18 cellular contexts compared by ENCODE assay signal in genomic region chr6:7264686-7265384, GRCh38. TPM values are rescaled to one million over a fixed set of nuclear protein-coding genes. Genes with fewer than 3 reads are reported as not detected.
A peak's percentile ranks its signal among the peaks of the same experiment; 100 is the strongest.
DNase-seq lines count a peak whose midpoint lies in the region; ATAC-seq, FAIRE-seq and TF ChIP-seq lines count a peak whose summit lies in the region.
"Had no signal": no experiment of that assay in that cellular context is flagged by ENCODE, and none has a peak within 500 bp of the region (broad histone marks: within the 10 kb centered on the region; RNA-seq: fewer than 3 reads in every experiment).

No MANE protein-coding gene starts in this region.

- H2BK120ac ChIP-seq in H1 (replicated peaks; ENCODE audit: low read depth, low read length): no peak overlapping the region

- H3K27ac ChIP-seq in CD4-positive, alpha-beta T cell (ENCODE audit: low read depth, low read length): no peak overlapping the region
- H3K27ac ChIP-seq in H1 (ENCODE audit: low read depth, low read length) (no peak overlapping the region), sigmoid colon (no peak overlapping the region)
- H3K27ac ChIP-seq: HL-60 had no signal

- H3K23me2 ChIP-seq in H1 (ENCODE audit: low read depth, low read length): peaks cover 14% of the 10 kb centered on the region

- H2AK5ac ChIP-seq in H1 (ENCODE audit: low read depth, low read length): no peak overlapping the region

- no peak overlapping the region for H3K4ac ChIP-seq in H1 (replicated peaks; ENCODE audit: insufficient read length, low read depth, low read length)

- intact Hi-C loops in CD4-positive, alpha-beta T cell (cut with DNase I, micrococcal nuclease): no loop called here
- intact Hi-C loops in sigmoid colon (cut with DNase I): no loop called here

- H2AFZ ChIP-seq in H1 (ENCODE audit: low read length): no peak overlapping the region

- no peaks in the 10 kb centered on the region for H3K79me1 ChIP-seq in H1 (ENCODE audit: low read depth, low read length)

- H3K36me3 Mint-ChIP-seq in CD4-positive, alpha-beta T cell (ENCODE audit: low read depth): no peaks in the 10 kb centered on the region

- no peaks in the 10 kb centered on the region for H3K9me3 Mint-ChIP-seq in CD4-positive, alpha-beta T cell

- 88% methylated on average over 16 of the region's 17 CpGs; no CpG with 5 or more reads in 1 of the 2 experiments for WGBS in H1 (ENCODE audit: extremely low coverage in 1 of 2, insufficient coverage in 1 of 2, insufficient read length in 1 of 2, insufficient replicate concordance in 2 of 2, low coverage in 1 of 2, low lambda C conversion rate in 2 of 2, missing lambda C conversion rate in 1 of 2), 2 experiments
- WGBS in sigmoid colon, 2 donors: 78 to 87% methylated on average over 17 of the region's 17 CpGs

- H3K4me3 Mint-ChIP-seq in CD4-positive, alpha-beta T cell: peak overlapping the region; percentile 1

- H3K27me3 ChIP-seq in CD4-positive, alpha-beta T cell (ENCODE audit: control insufficient read depth, insufficient read depth, low read length): no peaks in the 10 kb centered on the region
- no peaks in the 10 kb centered on the region for H3K27me3 ChIP-seq in H1 (replicated peaks in 1 of 4; ENCODE audit: control insufficient read depth in 3 of 4, extremely low read depth in 1 of 4, insufficient read depth in 3 of 4, low read length in 3 of 4)
- no peaks in the 10 kb centered on the region for H3K27me3 ChIP-seq in sigmoid colon

- FAIRE-seq in H1 (lab: Jason Lieb, UNC): no peak

- no peak overlapping the region for H3K9ac ChIP-seq in H1 (replicated peaks in 1 of 4; ENCODE audit: extremely low read depth in 1 of 4, low read depth in 3 of 4, low read length in 3 of 4)

- peaks cover 20% of the 10 kb centered on the region for H3K4me1 Mint-ChIP-seq in CD4-positive, alpha-beta T cell (ENCODE audit: low read depth)

- H4K5ac ChIP-seq in H1 (ENCODE audit: insufficient read length, low read depth, low read length): no peak overlapping the region

- H2BK15ac ChIP-seq in H1 (ENCODE audit: low read length): peak overlapping the region; percentile 61; the same call in 1 of the 2 replicates

- H3K9me3 ChIP-seq in CD4-positive, alpha-beta T cell (ENCODE audit: control insufficient read depth, low read length): no peaks in the 10 kb centered on the region
- no peaks in the 10 kb centered on the region for H3K9me3 ChIP-seq in H1 (ENCODE audit: insufficient read depth in 2 of 2, low read depth in 1 of 2, low read length in 1 of 2)
- no peaks in the 10 kb centered on the region for H3K9me3 ChIP-seq in sigmoid colon

- H3K18ac ChIP-seq in H1 (ENCODE audit: extremely low read depth, low read length): no peak overlapping the region

- DNase-seq in CD4-positive, alpha-beta T cell: no peak
- peak; percentile 21 for DNase-seq in D341Med (ENCODE audit: low spot score)
- DNase-seq in H1 (ENCODE audit: low read depth in 1 of 2, low spot score in 2 of 2): no peak
- peak; percentile 39 for DNase-seq in sigmoid colon
- no peak for DNase-seq in COR-L47 (lab: John Stamatoyannopoulos, UW)
- DNase-seq in NCI-H1694 treated with DMSO at 0.1 percent for 48 hours (lab: John Stamatoyannopoulos, UW): no peak
- DNase-seq: Calu3; CD4-positive, CD25-positive, alpha-beta regulatory T cell; DMS79; MV-4-11; NCI-H1417; NCI-H1930; NCI-H446; NCI-H69; OCI-M1; RPMI8226 had no signal

- ATAC-seq in CD4-positive, alpha-beta T cell (ENCODE audit: poor library complexity): no peak
- no peak for ATAC-seq in GM18858 (IDR thresholded peaks at IDR 0.05; ENCODE audit: unreplicated experiment)

- peaks cover 0 to 16% (median 11%) of the 10 kb centered on the region in 4 experiments; a peak in 6 of 7 replicates for H3K4me1 ChIP-seq in H1 (replicated peaks in 1 of 4; ENCODE audit: control insufficient read depth in 3 of 4, insufficient read depth in 4 of 4, low read length in 3 of 4)
- peaks cover 0 to 22% (median 9%) of the 10 kb centered on the region in 4 donors for H3K4me1 ChIP-seq in sigmoid colon

- H3K79me2 ChIP-seq in H1 (ENCODE audit: control insufficient read depth in 1 of 2, insufficient read depth in 2 of 2, low read length in 2 of 2): no peaks in the 10 kb centered on the region

- no peak overlapping the region for H4K91ac ChIP-seq in H1 (replicated peaks; ENCODE audit: insufficient read length, low read length)

- peaks cover 19% of the 10 kb centered on the region for H3K27me3 Mint-ChIP-seq in CD4-positive, alpha-beta T cell

- no peak overlapping the region for H3K27ac Mint-ChIP-seq in CD4-positive, alpha-beta T cell
- H3K27ac Mint-ChIP-seq: CD4-positive, CD25-positive, alpha-beta regulatory T cell had no signal

- POLR2A ChIA-PET in CD4-positive, alpha-beta T cell (lab: Charles Lee): no interaction called here
- POLR2A ChIA-PET in H1 (lab: Charles Lee; ENCODE audit: partially characterized antibody): interaction anchor here (1.4 kb wide), 1 partner anchor 11 kb away, joined by 5 read pairs; no protein-coding TSS in a partner anchor

- H3K14ac ChIP-seq in H1 (ENCODE audit: insufficient read length): no peak overlapping the region

- H2BK12ac ChIP-seq in H1 (ENCODE audit: low read depth, low read length): no peak overlapping the region

- TF ChIP-seq POLR2A in H1 (IDR thresholded peaks at IDR 0.05; ENCODE audit: control extremely low read depth in 1 of 2, low read depth in 2 of 2, low read length in 2 of 2) (no peak), sigmoid colon (IDR thresholded peaks at IDR 0.05) (no peak)

- no peak overlapping the region for H3K4me2 ChIP-seq in H1 (ENCODE audit: insufficient read depth in 1 of 2, low read depth in 2 of 2, low read length in 2 of 2)

- no peak overlapping the region for H3K56ac ChIP-seq in H1 (replicated peaks; ENCODE audit: insufficient read length, low read depth, low read length)

- no peak overlapping the region for H2BK20ac ChIP-seq in H1 (ENCODE audit: low read length)

- no peak overlapping the region; the same call in 1 of the 2 replicates for H4K8ac ChIP-seq in H1 (ENCODE audit: extremely low read depth, insufficient read depth, low read length)

- TF ChIP-seq EP300 in H1 (IDR thresholded peaks at IDR 0.05; ENCODE audit: borderline replicate concordance in 1 of 2, low read depth in 2 of 2, low read length in 2 of 2) (no peak), sigmoid colon (IDR thresholded peaks at IDR 0.05) (no peak)

- H3K23ac ChIP-seq in H1 (ENCODE audit: insufficient read length): no peak overlapping the region

- TF ChIP-seq CTCF in CD4-positive, alpha-beta T cell (IDR thresholded peaks at IDR 0.05): no peak
- TF ChIP-seq CTCF in H1 (IDR thresholded peaks at IDR 0.05; ENCODE audit: control extremely low read depth in 1 of 3, insufficient read depth in 1 of 3, low read depth in 1 of 3, low read length in 3 of 3) (no peak), sigmoid colon (IDR thresholded peaks at IDR 0.05) (no peak)

- CTCF ChIA-PET in CD4-positive, alpha-beta T cell (lab: Charles Lee): no interaction called here
- CTCF ChIA-PET in H1 (lab: Charles Lee; ENCODE audit: partially characterized antibody): interaction anchor here (1.0 to 3.1 kb wide), 4 partner anchors 11 to 351 kb away, joined by 3 to 26 read pairs (median 6); no protein-coding TSS in a partner anchor

- no peak overlapping the region for H3K4me3 ChIP-seq in H1 (ENCODE audit: extremely low read depth in 1 of 4, insufficient read depth in 2 of 4, low read depth in 3 of 4, low read length in 4 of 4)
- no peak overlapping the region for H3K4me3 ChIP-seq in sigmoid colon

- no peaks in the 10 kb centered on the region for H4K20me1 ChIP-seq in H1 (replicated peaks in 1 of 2; ENCODE audit: control insufficient read depth in 1 of 2, insufficient read depth in 2 of 2, low read length in 2 of 2)

- H2BK5ac ChIP-seq in H1 (ENCODE audit: low read depth, low read length): no peak overlapping the region

- no peak for TF ChIP-seq RAD21 in H1 (IDR thresholded peaks at IDR 0.05 in 1 of 2, conservative IDR thresholded peaks at IDR 0.05 in 1 of 2; ENCODE audit: low read depth in 2 of 2, low read length in 2 of 2)

- no peaks in the 10 kb centered on the region for H3K36me3 ChIP-seq in H1 (ENCODE audit: control insufficient read depth in 2 of 4, insufficient read depth in 4 of 4, low read length in 3 of 4)
- H3K36me3 ChIP-seq in sigmoid colon: no peaks in the 10 kb centered on the region

TF ChIP-seq in H1, 55 proteins besides CTCF, POLR2A, EP300 and RAD21:
- TF ChIP-seq SP1 (IDR thresholded peaks at IDR 0.05; ENCODE audit: low read depth, low read length) (no peak), NANOG (IDR thresholded peaks at IDR 0.05; ENCODE audit: insufficient read depth, low read depth, low read length, poor library complexity, severe bottlenecking) (no peak), CTBP2 (IDR thresholded peaks at IDR 0.05; ENCODE audit: borderline replicate concordance, insufficient read depth, insufficient read length, low read length) (no peak), RBBP5 (IDR thresholded peaks at IDR 0.05; ENCODE audit: borderline replicate concordance, low read depth, low read length) (no peak), YY1 (IDR thresholded peaks at IDR 0.05; ENCODE audit: low read depth, low read length) (no peak), CHD1 (IDR thresholded peaks at IDR 0.05; ENCODE audit: low read depth, low read length) (no peak), RFX5 (IDR thresholded peaks at IDR 0.05; ENCODE audit: borderline replicate concordance, low read depth, low read length) (no peak)

RNA-seq across cellular contexts. Expression of gene SSR1, which starts 48.2 kb away (rescaled TPM):
- total RNA-seq in CD4-positive, alpha-beta T cell: 10 to 100 TPM; 49.6 to 55.1 TPM
- total RNA-seq in H1 (2021; fragmentation: NEBNext Ultra II Directional; extraction: Animal tissue kit (Norgen Biotek cat#: 25700)): 98.9 and 117 TPM in 2 replicates
- polyA plus RNA-seq in H1 (2011; rRNA removed): 15.4 and 26.6 TPM in 2 replicates
- polyA plus RNA-seq in H1 (2011; cell fraction: cytosol; rRNA removed): 48.6 TPM
- polyA plus RNA-seq in H1 (2011; cell fraction: nucleus; rRNA removed): 55.6 TPM
- 51.3 to 84.4 TPM (median 64.6 TPM) in 4 replicates for polyA plus RNA-seq in H1 (2012, experiment 1 of 2)
- polyA plus RNA-seq in H1 (2012, experiment 2 of 2): 7.7 TPM
- polyA plus RNA-seq in H1 (2013, experiment 1 of 2): 89.8 TPM
- 112 TPM for polyA plus RNA-seq in H1 (2013, experiment 2 of 2)
- 65.9 and 78.5 TPM in 2 replicates for polyA minus RNA-seq in H1 (2011; rRNA and poly(A)+ RNA removed)
- polyA minus RNA-seq in H1 (2011; cell fraction: cytosol; rRNA and poly(A)+ RNA removed): 52.8 TPM
- 25.5 TPM for polyA minus RNA-seq in H1 (2011; cell fraction: nucleus; rRNA and poly(A)+ RNA removed)
- total RNA-seq in sigmoid colon: 10 to 100 TPM; 24.1 to 53.9 (median 33.3) TPM
- polyA plus RNA-seq in sigmoid colon: 10 to 100 TPM; 10.8 to 55.1 (median 24.3) TPM

Comparison
In these comparisons a context has a peak if more than half of its experiments do, and no peak if none do; other contexts are left out.
1. DNase-seq: peak in D341Med (single experiment) and sigmoid colon (single experiment); none in CD4-positive, alpha-beta T cell (0 of 10), H1 (0 of 2), COR-L47 (single experiment) and NCI-H1694 treated with DMSO at 0.1 percent for 48 hours (single experiment).